ENCODE assay signal across 1 cellular context in genomic region chr7:158497627-158498026, GRCh38.
TF ChIP-seq lines count a peak whose summit lies in the region.

No MANE protein-coding gene starts in this region.

TF ChIP-seq in HepG2, 621 proteins besides CTCF, POLR2A, EP300 and RAD21 (continued from another document):
- TF ChIP-seq ZNF572 (CRISPR knock-in tag; IDR thresholded peaks at IDR 0.05) = 0 out of 2 replicates have a peak, but pooled peaks have one; percentile 49
- TF ChIP-seq, protein P1, sequence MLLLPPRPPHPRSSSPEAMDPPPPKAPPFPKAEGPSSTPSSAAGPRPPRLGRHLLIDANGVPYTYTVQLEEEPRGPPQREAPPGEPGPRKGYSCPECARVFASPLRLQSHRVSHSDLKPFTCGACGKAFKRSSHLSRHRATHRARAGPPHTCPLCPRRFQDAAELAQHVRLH (CRISPR knock-in tag; IDR thresholded peaks at IDR 0.05; ENCODE audit: borderline replicate concordance, low read depth) = no peak
- TF ChIP-seq CBFB (CRISPR knock-in tag; IDR thresholded peaks at IDR 0.05) = no peak
- peak; percentile 39; the same call in 1 of the 2 replicates for TF ChIP-seq ZNF501 (CRISPR knock-in tag; IDR thresholded peaks at IDR 0.05)
- TF ChIP-seq, protein P2, sequence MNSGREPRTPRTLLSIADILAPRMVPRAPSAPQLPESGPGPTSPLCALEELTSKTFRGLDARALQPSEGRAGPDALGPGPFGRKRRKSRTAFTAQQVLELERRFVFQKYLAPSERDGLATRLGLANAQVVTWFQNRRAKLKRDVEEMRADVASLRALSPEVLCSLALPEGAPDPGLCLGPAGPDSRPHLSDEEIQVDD (CRISPR knock-in tag; IDR thresholded peaks at IDR 0.05; ENCODE audit: borderline replicate concordance) = no peak
- no peak for TF ChIP-seq ZNF543 (CRISPR knock-in tag; IDR thresholded peaks at IDR 0.05)
- no peak for TF ChIP-seq ZNF83 (CRISPR knock-in tag; IDR thresholded peaks at IDR 0.05; ENCODE audit: borderline replicate concordance)
- TF ChIP-seq GATAD2A (CRISPR knock-in tag; IDR thresholded peaks at IDR 0.05) = no peak
- no peak for TF ChIP-seq CEBPG (CRISPR knock-in tag; IDR thresholded peaks at IDR 0.05)
- no peak for TF ChIP-seq SKI (IDR thresholded peaks at IDR 0.05; ENCODE audit: partially characterized antibody)
- TF ChIP-seq ZNF768 (CRISPR knock-in tag; IDR thresholded peaks at IDR 0.05) = no peak
- no peak for TF ChIP-seq SMC3 (IDR thresholded peaks at IDR 0.05; ENCODE audit: low read length)
- TF ChIP-seq ZNF577 (CRISPR knock-in tag; IDR thresholded peaks at IDR 0.05; ENCODE audit: borderline replicate concordance, low read depth) = no peak
- TF ChIP-seq MLLT10 (CRISPR knock-in tag; IDR thresholded peaks at IDR 0.05) = no peak
- no peak for TF ChIP-seq ZNF430 (CRISPR knock-in tag; IDR thresholded peaks at IDR 0.05)
- no peak for TF ChIP-seq ZSCAN12 (CRISPR knock-in tag; IDR thresholded peaks at IDR 0.05)
- no peak for TF ChIP-seq ZFYVE20 (CRISPR knock-in tag; IDR thresholded peaks at IDR 0.05; ENCODE audit: borderline replicate concordance, low read depth)
- TF ChIP-seq HNRNPLL (IDR thresholded peaks at IDR 0.05; ENCODE audit: low read depth, low read length, poor library complexity, severe bottlenecking) = no peak
- TF ChIP-seq MXD3 (CRISPR knock-in tag; IDR thresholded peaks at IDR 0.05) = no peak
- no peak for TF ChIP-seq JUN (CRISPR knock-in tag; IDR thresholded peaks at IDR 0.05)
- no peak for TF ChIP-seq SRSF9 (IDR thresholded peaks at IDR 0.05; ENCODE audit: borderline replicate concordance, insufficient read depth, low read depth, low read length, poor library complexity, severe bottlenecking)
- no peak for TF ChIP-seq HOXA3 (CRISPR knock-in tag; IDR thresholded peaks at IDR 0.05)
- TF ChIP-seq NFYB (CRISPR knock-in tag; IDR thresholded peaks at IDR 0.05) = no peak
- no peak for TF ChIP-seq STAT5B (CRISPR knock-in tag; IDR thresholded peaks at IDR 0.05)
- no peak for TF ChIP-seq ZNF431 (CRISPR knock-in tag; IDR thresholded peaks at IDR 0.05; ENCODE audit: borderline replicate concordance, low read depth)
- TF ChIP-seq ELF1 (CRISPR knock-in tag; IDR thresholded peaks at IDR 0.05) = no peak
- no peak for TF ChIP-seq ZNF30 (CRISPR knock-in tag; IDR thresholded peaks at IDR 0.05)
- TF ChIP-seq ZNF569 (CRISPR knock-in tag; IDR thresholded peaks at IDR 0.05; ENCODE audit: borderline replicate concordance) = no peak
- no peak for TF ChIP-seq NR0B2 (CRISPR knock-in tag; IDR thresholded peaks at IDR 0.05)
- TF ChIP-seq RFXANK (CRISPR knock-in tag; IDR thresholded peaks at IDR 0.05) = no peak
- peak; percentile 45; the same call in 1 of the 2 replicates for TF ChIP-seq EED (CRISPR knock-in tag; IDR thresholded peaks at IDR 0.05)
- no peak for TF ChIP-seq ZNF629 (CRISPR knock-in tag; conservative IDR thresholded peaks at IDR 0.05)
- no peak for TF ChIP-seq ZNF180 (CRISPR knock-in tag; IDR thresholded peaks at IDR 0.05; ENCODE audit: borderline replicate concordance, low read depth)
- peak; percentile 54 for TF ChIP-seq ZNF687 (CRISPR knock-in tag; IDR thresholded peaks at IDR 0.05)
- TF ChIP-seq RNF2 (conservative IDR thresholded peaks at IDR 0.05; ENCODE audit: low read depth) = no peak
- no peak for TF ChIP-seq SRF (IDR thresholded peaks at IDR 0.05; ENCODE audit: low read depth, low read length)
- no peak for TF ChIP-seq TCF7 (IDR thresholded peaks at IDR 0.05; ENCODE audit: low read depth)
- TF ChIP-seq SOX13 (IDR thresholded peaks at IDR 0.05) = no peak
- no peak for TF ChIP-seq SOX13 (CRISPR knock-in tag; conservative IDR thresholded peaks at IDR 0.05 in 1 of 2, IDR thresholded peaks at IDR 0.05 in 1 of 2)
- TF ChIP-seq HNRNPUL1 (IDR thresholded peaks at IDR 0.05; ENCODE audit: low read depth, low read length) = no peak
- TF ChIP-seq TFAP4 (IDR thresholded peaks at IDR 0.05; ENCODE audit: borderline replicate concordance, low read depth) = no peak
- no peak for TF ChIP-seq SNAI1 (CRISPR knock-in tag; IDR thresholded peaks at IDR 0.05; ENCODE audit: borderline replicate concordance)
- peak; percentile 50; the same call in 1 of the 2 replicates for TF ChIP-seq ZBTB38 (CRISPR knock-in tag; IDR thresholded peaks at IDR 0.05)
- TF ChIP-seq NFKB2 (CRISPR knock-in tag; IDR thresholded peaks at IDR 0.05; ENCODE audit: borderline replicate concordance) = no peak
- TF ChIP-seq ZBTB40 (IDR thresholded peaks at IDR 0.05) = no peak
- TF ChIP-seq ZBTB40 (CRISPR knock-in tag; IDR thresholded peaks at IDR 0.05) = 0 out of 2 replicates have a peak, but pooled peaks have one; percentile 29
- no peak for TF ChIP-seq MXI1 (IDR thresholded peaks at IDR 0.05; ENCODE audit: borderline replicate concordance, low read depth, low read length)
- TF ChIP-seq BRD4 (CRISPR knock-in tag; IDR thresholded peaks at IDR 0.05) = no peak
- TF ChIP-seq PHB2 (IDR thresholded peaks at IDR 0.05; ENCODE audit: partially characterized antibody) = no peak
- no peak for TF ChIP-seq CC2D1A (CRISPR knock-in tag; IDR thresholded peaks at IDR 0.05)
- no peak for TF ChIP-seq ZNF777 (CRISPR knock-in tag; IDR thresholded peaks at IDR 0.05)
- TF ChIP-seq KDM5B (CRISPR knock-in tag; IDR thresholded peaks at IDR 0.05; ENCODE audit: borderline replicate concordance) = no peak
- TF ChIP-seq NR2C2 (CRISPR knock-in tag; IDR thresholded peaks at IDR 0.05; ENCODE audit: borderline replicate concordance) = no peak
TF ChIP-seq in HepG2: peak in this region for 6.
